Comparison of ENCODE assay signal across 1 cellular context in genomic region chr17:2436516-2436915, GRCh38.
TF ChIP-seq lines count a peak whose summit lies in the region.

No MANE protein-coding gene starts in this region.

TF ChIP-seq in GM23338, 12 proteins besides CTCF, POLR2A, EP300 and RAD21 (continued from another document):
- no peak for TF ChIP-seq EZH2phosphoT487 (IDR thresholded peaks at IDR 0.05; ENCODE audit: unreplicated experiment)
- no peak for TF ChIP-seq POLR2AphosphoS5 (IDR thresholded peaks at IDR 0.05; ENCODE audit: low read depth)
- TF ChIP-seq JUNB (IDR thresholded peaks at IDR 0.05; ENCODE audit: unreplicated experiment): no peak
- no peak for TF ChIP-seq STAT1 (IDR thresholded peaks at IDR 0.05; ENCODE audit: unreplicated experiment)
